9 cellular contexts compared by ENCODE assay signal in genomic region chr3:8554725-8555621, GRCh38. TPM values are rescaled to one million over a fixed set of nuclear protein-coding genes. Genes with fewer than 3 reads are reported as not detected.
DNase-seq lines count a peak whose midpoint lies in the region; ATAC-seq and TF ChIP-seq lines count a peak whose summit lies in the region.
"Had no signal": no experiment of that assay in that cellular context is flagged by ENCODE, and none has a peak within 500 bp of the region (broad histone marks: within the 10 kb centered on the region; RNA-seq: fewer than 3 reads in every experiment).

No MANE protein-coding gene starts in this region.

- peaks cover 9% of the 10 kb centered on the region for H3K36me3 ChIP-seq in WERI-Rb-1

- no peak overlapping the region for H3K27ac Mint-ChIP-seq in activated T-helper 2 cell treated with anti-CD3 and anti-CD28 coated beads, Interferon-gamma antibody, Interleukin-2, Interleukin-4, amounts not matched to agents 10 μg/mL and 5 μg/mL and 100 μg/mL, durations not matched to agents 14 hours and 24 hours and 36 hours

- no peak overlapping the region for H3K4me3 ChIP-seq in WERI-Rb-1 (ENCODE audit: low read depth, low read length)

- no peak for TF ChIP-seq CTCF in WERI-Rb-1 (IDR thresholded peaks at IDR 0.05; ENCODE audit: low read depth, low read length)

- H3K9me3 ChIP-seq in WERI-Rb-1 (ENCODE audit: severe bottlenecking), result no peaks in the 10 kb centered on the region

- H3K4me3 Mint-ChIP-seq in activated T-helper 2 cell treated with anti-CD3 and anti-CD28 coated beads, Interferon-gamma antibody, Interleukin-2, Interleukin-4, amounts not matched to agents 10 μg/mL and 5 μg/mL and 100 μg/mL, durations not matched to agents 14 hours and 24 hours and 36 hours (ENCODE audit: low read depth), result no peak overlapping the region

- H3K9me3 Mint-ChIP-seq in activated T-helper 2 cell treated with anti-CD3 and anti-CD28 coated beads, Interferon-gamma antibody, Interleukin-2, Interleukin-4, amounts not matched to agents 10 μg/mL and 5 μg/mL and 100 μg/mL, durations not matched to agents 14 hours and 24 hours and 36 hours, result no peaks in the 10 kb centered on the region

- peak; percentile 49 for DNase-seq in DMS79 (lab: John Stamatoyannopoulos, UW)
- peak; percentile 99 for DNase-seq in RPMI7951 (ENCODE audit: low read depth)
- DNase-seq in Right ventricle myocardium superior, result peak; percentile 69
- DNase-seq in retina, result peak; percentile 73
- DNase-seq in activated T-helper 2 cell treated with anti-CD3 and anti-CD28 coated beads, Interferon-gamma antibody, Interleukin-2, Interleukin-4, amounts not matched to agents 10 μg/mL and 5 μg/mL and 100 μg/mL, durations not matched to agents 14 hours and 24 hours and 36 hours (ENCODE audit: low spot score), result no peak
- no peak for DNase-seq in NAMALWA (ENCODE audit: low spot score)
- no peak for DNase-seq in WERI-Rb-1
- DNase-seq: MM.1S had no signal

- no peaks in the 10 kb centered on the region for H3K27me3 ChIP-seq in WERI-Rb-1 (ENCODE audit: insufficient read depth, low read depth, severe bottlenecking)

- intact Hi-C loops in Right ventricle myocardium superior (cut with DNase I), result no loop called here
- intact Hi-C loops in activated T-helper 2 cell treated with anti-CD3 and anti-CD28 coated beads, Interferon-gamma antibody, Interleukin-2, Interleukin-4, amounts not matched to agents 10 μg/mL and 5 μg/mL and 100 μg/mL, durations not matched to agents 14 hours and 24 hours and 36 hours (cut with micrococcal nuclease), result no loop called here

- no peak overlapping the region for H3K27ac ChIP-seq in WERI-Rb-1

- peak; percentile 38 for ATAC-seq in Right ventricle myocardium superior (ENCODE audit: poor library complexity)
- ATAC-seq in HG02973 (IDR thresholded peaks at IDR 0.05; ENCODE audit: unreplicated experiment), result no peak

- no peaks in the 10 kb centered on the region for H3K27me3 Mint-ChIP-seq in activated T-helper 2 cell treated with anti-CD3 and anti-CD28 coated beads, Interferon-gamma antibody, Interleukin-2, Interleukin-4, amounts not matched to agents 10 μg/mL and 5 μg/mL and 100 μg/mL, durations not matched to agents 14 hours and 24 hours and 36 hours (ENCODE audit: low read depth)

- no peaks in the 10 kb centered on the region for H3K36me3 Mint-ChIP-seq in activated T-helper 2 cell treated with anti-CD3 and anti-CD28 coated beads, Interferon-gamma antibody, Interleukin-2, Interleukin-4, amounts not matched to agents 10 μg/mL and 5 μg/mL and 100 μg/mL, durations not matched to agents 14 hours and 24 hours and 36 hours (ENCODE audit: low read depth)

- no peaks in the 10 kb centered on the region for H3K4me1 Mint-ChIP-seq in activated T-helper 2 cell treated with anti-CD3 and anti-CD28 coated beads, Interferon-gamma antibody, Interleukin-2, Interleukin-4, amounts not matched to agents 10 μg/mL and 5 μg/mL and 100 μg/mL, durations not matched to agents 14 hours and 24 hours and 36 hours (ENCODE audit: low read depth)

RNA-seq across cellular contexts. Expression of gene LMCD1, which starts 53.4 kb away (rescaled TPM):
- 31.8 and 40.6 TPM in 2 replicates for total RNA-seq in RPMI7951 (2014; rRNA removed; shearing (Covaris generic))
- 49.6 TPM for total RNA-seq in Right ventricle myocardium superior
- total RNA-seq in activated T-helper 2 cell treated with anti-CD3 and anti-CD28 coated beads, Interferon-gamma antibody, Interleukin-2, Interleukin-4, amounts not matched to agents 10 μg/mL and 5 μg/mL and 100 μg/mL, durations not matched to agents 14 hours and 24 hours and 36 hours, result 4.4 and 5.0 TPM in 2 replicates

Comparison
In these comparisons a context has a peak if more than half of its experiments do, and no peak if none do; other contexts are left out.
1. DNase-seq: peak in DMS79 (single experiment), RPMI7951 (single experiment), Right ventricle myocardium superior (single experiment) and retina (single experiment); none in activated T-helper 2 cell treated with anti-CD3 and anti-CD28 coated beads, Interferon-gamma antibody, Interleukin-2, Interleukin-4, amounts not matched to agents 10 μg/mL and 5 μg/mL and 100 μg/mL, durations not matched to agents 14 hours and 24 hours and 36 hours (single experiment), NAMALWA (single experiment) and WERI-Rb-1 (single experiment).